1 cellular context compared by ENCODE assay signal in the genomic region with DNA sequence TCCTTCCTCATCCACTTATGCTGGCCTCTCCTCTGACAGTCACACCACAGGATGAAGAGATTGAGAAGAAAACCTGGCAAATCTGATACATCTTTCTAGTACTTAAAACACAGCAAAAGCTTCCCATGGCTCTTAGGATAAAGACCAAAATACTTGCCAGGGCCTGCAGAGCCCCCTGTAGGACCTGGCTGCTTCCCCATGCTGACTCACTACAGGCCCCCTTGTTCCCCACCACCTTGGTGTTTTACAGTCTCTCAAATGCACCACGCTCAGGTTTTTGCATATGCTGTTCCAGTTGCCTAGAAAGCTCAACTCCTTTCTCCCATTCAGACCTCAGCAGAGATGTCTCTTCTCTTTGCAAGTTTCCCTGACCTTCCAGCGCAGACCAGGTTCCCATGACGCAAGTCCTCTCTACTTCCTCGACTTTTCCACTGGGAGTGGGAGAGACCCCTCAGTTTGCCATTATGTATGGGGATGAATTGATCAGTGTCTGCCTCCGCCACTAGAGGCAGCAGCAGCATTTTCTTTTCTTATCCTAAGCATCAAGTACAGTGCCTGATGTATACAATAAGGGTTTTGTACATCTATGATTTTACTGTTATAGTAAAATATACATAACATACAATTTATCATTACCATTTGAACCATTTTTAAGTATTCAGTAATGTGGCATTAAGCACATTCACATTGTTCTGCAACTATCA.
TF ChIP-seq lines count a peak whose summit lies in the region.

No MANE protein-coding gene starts in this region.

TF ChIP-seq in IMR-90, 13 proteins besides CTCF, POLR2A, EP300 and RAD21 (continued from another document):
- TF ChIP-seq ELK1 (IDR thresholded peaks at IDR 0.05; ENCODE audit: borderline replicate concordance, low read depth, low read length), result no peak
- TF ChIP-seq MAFK (IDR thresholded peaks at IDR 0.05; ENCODE audit: low read depth, low read length), result no peak
- TF ChIP-seq FOS (IDR thresholded peaks at IDR 0.05; ENCODE audit: low read depth, low read length), result no peak
- no peak for TF ChIP-seq RCOR1 (IDR thresholded peaks at IDR 0.05; ENCODE audit: insufficient replicate concordance, low read length)
- no peak for TF ChIP-seq RFX5 (IDR thresholded peaks at IDR 0.05; ENCODE audit: low read depth, low read length)
